8 cellular contexts compared by ENCODE assay signal in the genomic region with DNA sequence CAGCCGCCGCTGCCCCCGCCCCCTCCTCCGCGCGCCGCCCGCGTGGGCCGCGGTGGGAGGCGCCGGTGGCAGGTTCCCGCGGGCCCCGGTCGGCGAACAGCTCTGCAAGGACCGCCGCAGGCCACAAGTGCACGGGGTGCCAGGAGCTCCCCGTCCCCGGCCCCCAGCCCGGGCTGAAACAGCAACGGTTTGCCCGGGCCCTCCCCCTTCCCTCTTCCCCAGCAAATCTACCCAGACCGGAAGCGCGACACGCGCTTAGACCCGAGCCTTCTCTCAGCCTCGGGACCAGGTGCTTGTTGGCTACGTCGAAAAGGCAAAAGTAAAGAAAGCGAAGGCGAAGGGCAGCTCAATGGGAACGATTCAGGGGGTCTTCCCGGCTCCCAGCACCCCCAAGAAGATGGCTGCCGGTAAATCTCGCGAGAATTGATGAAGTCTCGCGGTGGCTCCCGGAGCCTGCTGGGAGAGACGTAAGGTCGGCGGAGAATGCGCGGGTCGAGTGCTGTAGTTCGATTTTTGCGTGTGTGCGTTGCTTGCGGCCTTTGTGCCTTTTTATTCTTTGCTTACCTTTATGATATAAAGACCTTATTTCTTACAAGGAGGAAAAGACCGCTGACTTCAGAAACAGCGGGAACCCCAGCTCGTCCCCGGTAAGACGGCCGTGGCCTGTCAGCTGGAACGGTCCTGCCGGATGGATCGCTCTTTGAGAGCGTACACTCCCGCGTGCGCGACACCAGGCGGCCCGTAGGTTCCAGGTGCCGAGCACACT. TPM values are rescaled to one million over a fixed set of nuclear protein-coding genes. Genes with fewer than 3 reads are reported as not detected.
A peak's percentile ranks its signal among the peaks of the same experiment; 100 is the strongest.
DNase-seq lines count a peak whose midpoint lies in the region; ATAC-seq and TF ChIP-seq lines count a peak whose summit lies in the region.

Gene RBM26, minus strand, starts transcription at position 425 of the 766 bp plus-strand sequence. CDS start 481 bp downstream, outside the sequence.

- peaks cover 36% of the 10 kb centered on the region for H3K4me1 Mint-ChIP-seq in WTC11

- H3K9me3 Mint-ChIP-seq in WTC11 = no peaks in the 10 kb centered on the region

- ATAC-seq in GM18907 (IDR thresholded peaks at IDR 0.05; ENCODE audit: unreplicated experiment) = peak; percentile 86
- ATAC-seq in HG03159 (IDR thresholded peaks at IDR 0.05; ENCODE audit: unreplicated experiment) = peak; percentile 79
- ATAC-seq in WTC11 = peak; percentile 87

- CTCF ChIA-PET in AG04449 (lab: Yijun Ruan, JAX) (interaction anchor here (1.1 to 3.2 kb wide), 7 partner anchors 14 to 137 kb away, joined by 3 to 20 read pairs (median 6); no protein-coding TSS in a partner anchor), WTC11 (lab: Charles Lee) (interaction anchor here (1.0 to 2.7 kb wide), 3 partner anchors 15 to 75 kb away, joined by 3 to 11 read pairs (median 11); partner anchors contain the start of gene NDFIP2)

- POLR2A ChIA-PET in AG04449 (lab: Yijun Ruan, JAX) = interaction anchor here (0.8 kb wide), 2 partner anchors 18 to 79 kb away, joined by 3 read pairs; no protein-coding TSS in a partner anchor
- POLR2A ChIA-PET in WTC11 (lab: Charles Lee) = interaction anchor here (0.7 to 1.5 kb wide), 3 partner anchors 11 to 15 kb away, joined by 3 to 5 read pairs (median 4); no protein-coding TSS in a partner anchor

- peak within 1 kb of the TSS; percentile 88 for H3K4me3 Mint-ChIP-seq in WTC11

- peak within 1 kb of the TSS; percentile 97 for H3K27ac Mint-ChIP-seq in WTC11

- peak; percentile 55 for DNase-seq in AG04449 (ENCODE audit: low read depth, low spot score)
- peak; percentile 85 for DNase-seq in NCI-H2227 treated with DMSO at 0.1 percent for 48 hours (lab: John Stamatoyannopoulos, UW)
- DNase-seq in WTC11 (ENCODE audit: low spot score) = peak; percentile 92
- peak; percentile 97 for DNase-seq in cardiac fibroblast (ENCODE audit: low read depth in 2 of 2)
- peak; percentile 96 for DNase-seq in inferior parietal cortex (ENCODE audit: extremely low spot score)
- peak; percentile 77 to 92 for DNase-seq in stimulated activated CD4-positive, alpha-beta T cell treated with anti-CD3 and anti-CD28 coated beads, Interleukin-12 subunit alpha, Interleukin-12 subunit beta, amount 100 ng/mL, for 24 hours (ENCODE audit: low read depth in 2 of 2)

- TF ChIP-seq CTCF in AG04449 (IDR thresholded peaks at IDR 0.05; ENCODE audit: insufficient read depth, low read length, missing control alignments) = peak; percentile 4
- TF ChIP-seq CTCF in WTC11 (IDR thresholded peaks at IDR 0.05) = no peak
- no peak for TF ChIP-seq CTCF in cardiac fibroblast (IDR thresholded peaks at IDR 0.05; ENCODE audit: low read depth, low read length)

- peak within 1 kb of the TSS; percentile 94 for H3K4me3 ChIP-seq in AG04449 (ENCODE audit: low read depth, low read length)
- H3K4me3 ChIP-seq in cardiac fibroblast (replicated peaks in 1 of 2; ENCODE audit: low read depth in 2 of 2, low read length in 2 of 2) = peak within 1 kb of the TSS; percentile 86 to 92

- no peaks in the 10 kb centered on the region for H3K27me3 Mint-ChIP-seq in WTC11 (ENCODE audit: low read depth)

- H3K36me3 Mint-ChIP-seq in WTC11 = peaks cover 4% of the 10 kb centered on the region

TF ChIP-seq in WTC11, 78 proteins besides CTCF, POLR2A, EP300 and RAD21 (continues in another document):
- TF ChIP-seq USF1 (CRISPR knock-in tag; IDR thresholded peaks at IDR 0.05) = peak; percentile 42; the same call in 1 of the 2 replicates
- TF ChIP-seq E2F5 (CRISPR knock-in tag; IDR thresholded peaks at IDR 0.05) = peak; percentile 8; the same call in 1 of the 2 replicates
- TF ChIP-seq FOXP1 (CRISPR knock-in tag; IDR thresholded peaks at IDR 0.05; ENCODE audit: borderline replicate concordance) = peak; percentile 72; the same call in 1 of the 2 replicates
- TF ChIP-seq TEAD1 (CRISPR knock-in tag; IDR thresholded peaks at IDR 0.05) = peak; percentile 63
- no peak for TF ChIP-seq IRF2 (CRISPR knock-in tag; IDR thresholded peaks at IDR 0.05; ENCODE audit: borderline replicate concordance, low read depth)
- TF ChIP-seq ZBTB43 (CRISPR knock-in tag; IDR thresholded peaks at IDR 0.05) = peak; percentile 26; the same call in 1 of the 2 replicates
- no peak for TF ChIP-seq JAZF1 (CRISPR knock-in tag; IDR thresholded peaks at IDR 0.05)
- TF ChIP-seq CREB1 (CRISPR knock-in tag; IDR thresholded peaks at IDR 0.05) = no peak
- peak; percentile 84 for TF ChIP-seq NFE2L1 (CRISPR knock-in tag; IDR thresholded peaks at IDR 0.05)
- TF ChIP-seq, protein P1, sequence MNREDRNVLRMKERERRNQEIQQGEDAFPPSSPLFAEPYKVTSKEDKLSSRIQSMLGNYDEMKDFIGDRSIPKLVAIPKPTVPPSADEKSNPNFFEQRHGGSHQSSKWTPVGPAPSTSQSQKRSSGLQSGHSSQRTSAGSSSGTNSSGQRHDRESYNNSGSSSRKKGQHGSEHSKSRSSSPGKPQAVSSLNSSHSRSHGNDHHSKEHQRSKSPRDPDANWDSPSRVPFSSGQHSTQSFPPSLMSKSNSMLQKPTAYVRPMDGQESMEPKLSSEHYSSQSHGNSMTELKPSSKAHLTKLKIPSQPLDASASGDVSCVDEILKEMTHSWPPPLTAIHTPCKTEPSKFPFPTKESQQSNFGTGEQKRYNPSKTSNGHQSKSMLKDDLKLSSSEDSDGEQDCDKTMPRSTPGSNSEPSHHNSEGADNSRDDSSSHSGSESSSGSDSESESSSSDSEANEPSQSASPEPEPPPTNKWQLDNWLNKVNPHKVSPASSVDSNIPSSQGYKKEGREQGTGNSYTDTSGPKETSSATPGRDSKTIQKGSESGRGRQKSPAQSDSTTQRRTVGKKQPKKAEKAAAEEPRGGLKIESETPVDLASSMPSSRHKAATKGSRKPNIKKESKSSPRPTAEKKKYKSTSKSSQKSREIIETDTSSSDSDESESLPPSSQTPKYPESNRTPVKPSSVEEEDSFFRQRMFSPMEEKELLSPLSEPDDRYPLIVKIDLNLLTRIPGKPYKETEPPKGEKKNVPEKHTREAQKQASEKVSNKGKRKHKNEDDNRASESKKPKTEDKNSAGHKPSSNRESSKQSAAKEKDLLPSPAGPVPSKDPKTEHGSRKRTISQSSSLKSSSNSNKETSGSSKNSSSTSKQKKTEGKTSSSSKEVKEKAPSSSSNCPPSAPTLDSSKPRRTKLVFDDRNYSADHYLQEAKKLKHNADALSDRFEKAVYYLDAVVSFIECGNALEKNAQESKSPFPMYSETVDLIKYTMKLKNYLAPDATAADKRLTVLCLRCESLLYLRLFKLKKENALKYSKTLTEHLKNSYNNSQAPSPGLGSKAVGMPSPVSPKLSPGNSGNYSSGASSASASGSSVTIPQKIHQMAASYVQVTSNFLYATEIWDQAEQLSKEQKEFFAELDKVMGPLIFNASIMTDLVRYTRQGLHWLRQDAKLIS (CRISPR knock-in tag; IDR thresholded peaks at IDR 0.05; ENCODE audit: borderline replicate concordance) = 0 out of 2 replicates have a peak, but pooled peaks have one; percentile 20
- peak; percentile 63; the same call in 1 of the 2 replicates for TF ChIP-seq HMGXB4 (CRISPR knock-in tag; IDR thresholded peaks at IDR 0.05)

RNA-seq across cellular contexts. Expression of gene RBM26, which starts in this region (rescaled TPM):
- 57.7 to 64.1 TPM (median 59.0 TPM) in 3 replicates for total RNA-seq in WTC11 (2021)

Comparison
In these comparisons a context has a peak if more than half of its experiments do, and no peak if none do; other contexts are left out.
1. Peak in every context shown above with its lines: DNase-seq, ATAC-seq and H3K4me3 ChIP-seq.